1 cellular context compared by ENCODE assay signal in genomic region chr12:23731493-23731892, GRCh38.
TF ChIP-seq lines count a peak whose summit lies in the region.

No MANE protein-coding gene starts in this region.

TF ChIP-seq in K562, 482 proteins besides CTCF, POLR2A, EP300 and RAD21 (continued from another document and continues in another):
- peak; percentile 78; the same call in 1 of the 2 replicates for TF ChIP-seq CHAMP1 (IDR thresholded peaks at IDR 0.05)
- no peak for TF ChIP-seq ZNF263 (CRISPR knock-in tag; IDR thresholded peaks at IDR 0.05; ENCODE audit: borderline replicate concordance)
- TF ChIP-seq SRSF7 (optimal IDR thresholded peaks at IDR 0.05; ENCODE audit: low read depth, low read length): no peak
- no peak for TF ChIP-seq STAT5A (IDR thresholded peaks at IDR 0.05; ENCODE audit: borderline replicate concordance, low read length)
- TF ChIP-seq ZNF655 (CRISPR knock-in tag; IDR thresholded peaks at IDR 0.05): no peak
- no peak for TF ChIP-seq CBFB (CRISPR knock-in tag; IDR thresholded peaks at IDR 0.05)
- TF ChIP-seq TEAD1 (CRISPR knock-in tag; IDR thresholded peaks at IDR 0.05): no peak
- TF ChIP-seq TEAD2 (tag; IDR thresholded peaks at IDR 0.05): no peak
- no peak for TF ChIP-seq NFXL1 (CRISPR knock-in tag; IDR thresholded peaks at IDR 0.05)
- TF ChIP-seq THAP12 (CRISPR knock-in tag; IDR thresholded peaks at IDR 0.05): no peak
- TF ChIP-seq CGGBP1 (CRISPR knock-in tag; IDR thresholded peaks at IDR 0.05): no peak
- no peak for TF ChIP-seq RBM17 (IDR thresholded peaks at IDR 0.05; ENCODE audit: borderline replicate concordance, low read depth, low read length)
- peak; percentile 80 for TF ChIP-seq NCOR1 (IDR thresholded peaks at IDR 0.05)
- 0 out of 2 replicates have a peak, but pooled peaks have one; percentile 8 for TF ChIP-seq NFRKB (IDR thresholded peaks at IDR 0.05; ENCODE audit: low read depth)
- no peak for TF ChIP-seq YY1 (IDR thresholded peaks at IDR 0.05; ENCODE audit: borderline replicate concordance in 1 of 3, control insufficient read depth in 1 of 3, extremely low read depth in 1 of 3, insufficient read depth in 3 of 3, insufficient read length in 1 of 3, insufficient replicate concordance in 2 of 3, low read depth in 1 of 3, low read length in 2 of 3)
- TF ChIP-seq ZBTB2 (IDR thresholded peaks at IDR 0.05): no peak
- TF ChIP-seq PCBP2 (IDR thresholded peaks at IDR 0.05; ENCODE audit: low read depth, low read length, poor library complexity, severe bottlenecking): no peak
- TF ChIP-seq GABPA (tag; conservative IDR thresholded peaks at IDR 0.05; ENCODE audit: low read depth): no peak
- TF ChIP-seq ZC3H11A (IDR thresholded peaks at IDR 0.05; ENCODE audit: low read depth, low read length): no peak
- no peak for TF ChIP-seq GTF2B (IDR thresholded peaks at IDR 0.05; ENCODE audit: extremely low read depth, insufficient read length)
- TF ChIP-seq CBX2 (IDR thresholded peaks at IDR 0.05; ENCODE audit: insufficient read depth, low read length, poor library complexity, severe bottlenecking): no peak
- TF ChIP-seq TAF9B (IDR thresholded peaks at IDR 0.05; ENCODE audit: partially characterized antibody): peak; percentile 30
- 0 out of 4 replicates have a peak, but pooled peaks of 1 of the 2 experiments have one; percentile 16 for TF ChIP-seq MNT (conservative IDR thresholded peaks at IDR 0.05)
- TF ChIP-seq ZBTB40 (IDR thresholded peaks at IDR 0.05): no peak
- TF ChIP-seq ZBTB40 (CRISPR knock-in tag; IDR thresholded peaks at IDR 0.05): no peak
- TF ChIP-seq DIDO1 (tag; IDR thresholded peaks at IDR 0.05; ENCODE audit: low read depth): no peak
- no peak for TF ChIP-seq ZBTB12 (CRISPR knock-in tag; IDR thresholded peaks at IDR 0.05)
- no peak for TF ChIP-seq ZNF217 (CRISPR knock-in tag; IDR thresholded peaks at IDR 0.05)
- no peak for TF ChIP-seq PHB (CRISPR knock-in tag; IDR thresholded peaks at IDR 0.05)
- TF ChIP-seq XRCC3 (IDR thresholded peaks at IDR 0.05): no peak
- TF ChIP-seq MEIS2 (IDR thresholded peaks at IDR 0.05; ENCODE audit: partially characterized antibody): peak; percentile 98
- TF ChIP-seq SRF (CRISPR knock-in tag; IDR thresholded peaks at IDR 0.05): no peak
- no peak for TF ChIP-seq HMGN3 (IDR thresholded peaks at IDR 0.05; ENCODE audit: borderline replicate concordance, extremely low read depth, insufficient read length, low read depth, low read length)
- no peak for TF ChIP-seq ILK (tag; IDR thresholded peaks at IDR 0.05; ENCODE audit: borderline replicate concordance, low read depth)
- no peak for TF ChIP-seq KAT2B (IDR thresholded peaks at IDR 0.05; ENCODE audit: low read depth, low read length)
- no peak for TF ChIP-seq ATF3 (IDR thresholded peaks at IDR 0.05)
- no peak for TF ChIP-seq ATF3 (CRISPR knock-in tag; conservative IDR thresholded peaks at IDR 0.05)
- 0 out of 2 replicates have a peak, but pooled peaks have one; percentile 11 for TF ChIP-seq MBD2 (IDR thresholded peaks at IDR 0.05; ENCODE audit: borderline replicate concordance, low read depth)
- TF ChIP-seq FOXA1 (IDR thresholded peaks at IDR 0.05; ENCODE audit: borderline replicate concordance): no peak
